In genomic region chr1:53116307-53116810, GRCh38 we compare ENCODE assay signal across 17 cellular contexts. TPM values are rescaled to one million over a fixed set of nuclear protein-coding genes. Genes with fewer than 3 reads are reported as not detected.
DNase-seq lines count a peak whose midpoint lies in the region; ATAC-seq and TF ChIP-seq lines count a peak whose summit lies in the region.
"Had no signal": no experiment of that assay in that cellular context is flagged by ENCODE, and none has a peak within 500 bp of the region (broad histone marks: within the 10 kb centered on the region; RNA-seq: fewer than 3 reads in every experiment).

No MANE protein-coding gene starts in this region.

- H3K79me2 ChIP-seq in smooth muscle cell (ENCODE audit: low read depth): no peaks in the 10 kb centered on the region

- TF ChIP-seq CTCF in smooth muscle cell (IDR thresholded peaks at IDR 0.05; ENCODE audit: borderline replicate concordance, insufficient read depth, poor library complexity, severe bottlenecking): no peak

- H3K14ac ChIP-seq in mesenchymal stem cell (ENCODE audit: low read length in 2 of 2): peak overlapping the region in 1 of 2 experiments; percentile 76

- H2AFZ ChIP-seq in mesenchymal stem cell (ENCODE audit: low read depth, low read length) (no peak overlapping the region), smooth muscle cell (ENCODE audit: low read depth) (no peak overlapping the region)

- DNase-seq in Right ventricle myocardium superior: peak; percentile 20
- DNase-seq in Right ventricle myocardium inferior (ENCODE audit: missing footprints): no peak
- DNase-seq in mesenchymal stem cell: no peak
- no peak for DNase-seq in effector memory CD4-positive, alpha-beta T cell
- no peak for DNase-seq in NCI-H2196 (lab: John Stamatoyannopoulos, UW; ENCODE audit: unreplicated experiment)
- no peak for DNase-seq in smooth muscle cell (lab: John Stamatoyannopoulos, UW; ENCODE audit: unreplicated experiment)
- DNase-seq: CD8-positive, alpha-beta memory T cell; NCI-H1930; NCI-H2171 treated with DMSO at 0.1 percent for 48 hours; NCI-H510A; NK-92 treated with Interleukin-12 subunit alpha and Interleukin-12 subunit beta, amount 100 ng/mL, for 24 hours had no signal

- H3K4ac ChIP-seq in mesenchymal stem cell (ENCODE audit: low read depth in 1 of 2, low read length in 2 of 2): peak overlapping the region; percentile 54 to 93

- peak overlapping the region; percentile 96 for H4K91ac ChIP-seq in mesenchymal stem cell (ENCODE audit: low read length)

- no peak overlapping the region for H2BK5ac ChIP-seq in mesenchymal stem cell (ENCODE audit: low read depth, low read length, poor library complexity, severe bottlenecking)

- H3K36me3 ChIP-seq in mesenchymal stem cell (ENCODE audit: control insufficient read depth in 1 of 2, insufficient read depth in 2 of 2, low read depth in 1 of 2, low read length in 2 of 2) (no peaks in the 10 kb centered on the region), smooth muscle cell (ENCODE audit: low read depth) (no peaks in the 10 kb centered on the region)
- no peaks in the 10 kb centered on the region for H3K36me3 ChIP-seq in effector memory CD4-positive, alpha-beta T cell (ENCODE audit: control insufficient read depth, insufficient read depth, low read length)
- H3K36me3 ChIP-seq: BLaER1 had no signal

- no peaks in the 10 kb centered on the region for H3K79me1 ChIP-seq in mesenchymal stem cell (replicated peaks; ENCODE audit: low read length, poor library complexity, severe bottlenecking)

- peak overlapping the region; percentile 71 to 91 for H3K18ac ChIP-seq in mesenchymal stem cell (ENCODE audit: low read depth in 1 of 2, low read length in 2 of 2)

- peak overlapping the region; percentile 95 for H2BK120ac ChIP-seq in mesenchymal stem cell (ENCODE audit: low read depth, low read length)

- H4K20me1 ChIP-seq in smooth muscle cell (ENCODE audit: low read depth): no peaks in the 10 kb centered on the region
- H4K20me1 ChIP-seq: BLaER1 had no signal

- H3K4me2 ChIP-seq in mesenchymal stem cell (ENCODE audit: low read length, poor library complexity, severe bottlenecking): no peak overlapping the region
- H3K4me2 ChIP-seq in smooth muscle cell: no peak overlapping the region
- H3K4me2 ChIP-seq: BLaER1 had no signal

- H2BK12ac ChIP-seq in mesenchymal stem cell (ENCODE audit: low read length in 2 of 2): peak overlapping the region; percentile 96 to 99

- H3K4me3 ChIP-seq in mesenchymal stem cell (ENCODE audit: insufficient read depth in 1 of 2, low read depth in 1 of 2, low read length in 2 of 2) (no peak overlapping the region), smooth muscle cell (no peak overlapping the region)
- H3K4me3 ChIP-seq in effector memory CD4-positive, alpha-beta T cell (ENCODE audit: insufficient read depth, low read depth, low read length, poor library complexity, severe bottlenecking): no peak overlapping the region
- H3K4me3 ChIP-seq: BLaER1 had no signal

- no peaks in the 10 kb centered on the region for H3F3A ChIP-seq in smooth muscle cell (ENCODE audit: low read depth)

- no peak overlapping the region for H3K27ac ChIP-seq in mesenchymal stem cell (ENCODE audit: low read length, poor library complexity, severe bottlenecking)
- H3K27ac ChIP-seq in effector memory CD4-positive, alpha-beta T cell (ENCODE audit: insufficient read depth, low read length, poor library complexity, severe bottlenecking): no peak overlapping the region
- H3K27ac ChIP-seq in smooth muscle cell (ENCODE audit: low read depth): no peak overlapping the region
- H3K27ac ChIP-seq: 22Rv1, BLaER1 had no signal

- intact Hi-C loops in Right ventricle myocardium superior (cut with DNase I) (no loop called here), Right ventricle myocardium inferior (cut with DNase I) (no loop called here)

- no peak for ATAC-seq in Right ventricle myocardium superior (ENCODE audit: poor library complexity)
- no peak for ATAC-seq in Right ventricle myocardium inferior
- ATAC-seq in SK-N-SH treated with all-trans-retinoic acid at 6 μM for 48 hours: no peak
- no peak for ATAC-seq in GM19324 (IDR thresholded peaks at IDR 0.05; ENCODE audit: low FRiP score, unreplicated experiment)

- 61% methylated on average over 8 of the region's 9 CpGs for WGBS in mesenchymal stem cell
- WGBS in smooth muscle cell (ENCODE audit: low lambda C conversion rate): 56% methylated on average over 8 of the region's 9 CpGs

- H3K27me3 ChIP-seq in mesenchymal stem cell (ENCODE audit: control insufficient read depth in 1 of 2, insufficient read depth in 1 of 2, low read length in 2 of 2) (no peaks in the 10 kb centered on the region), smooth muscle cell (ENCODE audit: low read depth) (peaks cover 21% of the 10 kb centered on the region)
- no peaks in the 10 kb centered on the region for H3K27me3 ChIP-seq in effector memory CD4-positive, alpha-beta T cell (replicated peaks; ENCODE audit: control insufficient read depth, insufficient read depth, low read length, poor library complexity, severe bottlenecking)
- H3K27me3 ChIP-seq: BLaER1 had no signal

- peak overlapping the region; percentile 87 for H2BK15ac ChIP-seq in mesenchymal stem cell (ENCODE audit: low read depth, poor library complexity, severe bottlenecking)

- peaks cover 9% of the 10 kb centered on the region for H3K9me3 ChIP-seq in mesenchymal stem cell (ENCODE audit: control insufficient read depth, low read length)
- no peaks in the 10 kb centered on the region for H3K9me3 ChIP-seq in effector memory CD4-positive, alpha-beta T cell (ENCODE audit: control insufficient read depth, low read length)
- peaks cover 4% of the 10 kb centered on the region for H3K9me3 ChIP-seq in smooth muscle cell (replicated peaks; ENCODE audit: low read depth)
- H3K9me3 ChIP-seq: BLaER1 had no signal

- no peak overlapping the region for H2AK5ac ChIP-seq in mesenchymal stem cell (ENCODE audit: low read length, severe bottlenecking)

- peak overlapping the region; percentile 78 for H4K8ac ChIP-seq in mesenchymal stem cell (ENCODE audit: low read length)

- H3K9ac ChIP-seq in mesenchymal stem cell (ENCODE audit: low read length) (peak overlapping the region; percentile 9), smooth muscle cell (ENCODE audit: low read depth) (no peak overlapping the region)
- H3K9ac ChIP-seq: BLaER1 had no signal

- peak overlapping the region in 1 of 2 experiments; percentile 57 for H3K23ac ChIP-seq in mesenchymal stem cell (ENCODE audit: low read length in 2 of 2)

- peaks cover 7% of the 10 kb centered on the region for H3K4me1 ChIP-seq in mesenchymal stem cell (ENCODE audit: control insufficient read depth, insufficient read depth, low read depth, low read length)
- no peaks in the 10 kb centered on the region for H3K4me1 ChIP-seq in effector memory CD4-positive, alpha-beta T cell (ENCODE audit: control insufficient read depth, insufficient read depth, low read length, poor library complexity, severe bottlenecking)
- peaks cover 10% of the 10 kb centered on the region for H3K4me1 ChIP-seq in smooth muscle cell (ENCODE audit: low read depth)
- H3K4me1 ChIP-seq: BLaER1 had no signal

TF ChIP-seq in SK-N-SH treated with all-trans-retinoic acid at 6 μM for 48 hours, 23 proteins besides CTCF, POLR2A, EP300 and RAD21:
- TF ChIP-seq TSHZ2 (CRISPR knock-in tag; IDR thresholded peaks at IDR 0.05) (0 out of 2 replicates have a peak, but pooled peaks have one; percentile 2), GLIS3 (CRISPR knock-in tag; IDR thresholded peaks at IDR 0.05) (no peak), ARNTL (CRISPR knock-in tag; IDR thresholded peaks at IDR 0.05; ENCODE audit: borderline replicate concordance, low read depth) (no peak), TCF4 (CRISPR knock-in tag; IDR thresholded peaks at IDR 0.05; ENCODE audit: borderline replicate concordance) (no peak), PPARA (CRISPR knock-in tag; IDR thresholded peaks at IDR 0.05; ENCODE audit: borderline replicate concordance) (no peak), BACH2 (CRISPR knock-in tag; IDR thresholded peaks at IDR 0.05; ENCODE audit: borderline replicate concordance) (no peak), OSR1 (CRISPR knock-in tag; IDR thresholded peaks at IDR 0.05) (no peak), RARB (CRISPR knock-in tag; IDR thresholded peaks at IDR 0.05) (no peak)

RNA-seq across cellular contexts. Expression of gene SLC1A7, which starts 26.1 kb away (rescaled TPM):
- total RNA-seq in Right ventricle myocardium superior (0.08 TPM), Right ventricle myocardium inferior (not detected), smooth muscle cell (not detected in 2 replicates)
- 2.3 TPM for polyA plus RNA-seq in mesenchymal stem cell (2013, experiment 1 of 2)
- polyA plus RNA-seq in mesenchymal stem cell (2013, experiment 2 of 2): 2.2 TPM
- polyA plus RNA-seq in smooth muscle cell: 0.05 and 0.53 TPM in 2 replicates
- total RNA-seq: CD8-positive, alpha-beta memory T cell; Daoy; LHCN-M2 had no signal

RNA-seq across cellular contexts. Expression of gene PODN, which starts 54.3 kb away (rescaled TPM):
- 30.1 TPM for total RNA-seq in Right ventricle myocardium superior
- 35.3 TPM for total RNA-seq in Right ventricle myocardium inferior
- 54.8 TPM for polyA plus RNA-seq in mesenchymal stem cell (2013, experiment 1 of 2)
- polyA plus RNA-seq in mesenchymal stem cell (2013, experiment 2 of 2): 53.6 TPM
- 0.27 TPM in 1 of 2 replicates, not detected in the other for total RNA-seq in smooth muscle cell
- 0.45 and 1.1 TPM in 2 replicates for polyA plus RNA-seq in smooth muscle cell
- total RNA-seq: CD8-positive, alpha-beta memory T cell; Daoy; LHCN-M2 had no signal

Comparison
In these comparisons a context has a peak if more than half of its experiments do, and no peak if none do; other contexts are left out.
1. RNA of gene PODN, which starts 54.3 kb away (total RNA-seq): 35.3 TPM in Right ventricle myocardium inferior (single experiment) and 30.1 TPM in Right ventricle myocardium superior (single experiment); 0.27 TPM in smooth muscle cell; every median in the first group is over 10 times any median in the second.